In genomic region chr1:202213361-202214088, GRCh38 we compare ENCODE assay signal across 8 cellular contexts. TPM values are rescaled to one million over a fixed set of nuclear protein-coding genes. Genes with fewer than 3 reads are reported as not detected.
DNase-seq lines count a peak whose midpoint lies in the region; ATAC-seq, FAIRE-seq and TF ChIP-seq lines count a peak whose summit lies in the region.

No MANE protein-coding gene starts in this region.

- ATAC-seq in central memory CD8-positive, alpha-beta T cell (replicated peaks; ENCODE audit: extremely low read depth, poor library complexity, severe bottlenecking) = no peak

- H3K9me3 ChIP-seq in small intestine (ENCODE audit: control insufficient read depth, low read depth) = no peaks in the 10 kb centered on the region

- 10 to 23% (median 18%) methylated on average over 8 of the region's 8 CpGs for WGBS in small intestine, 3 donors

- H3K4me3 Mint-ChIP-seq in central memory CD8-positive, alpha-beta T cell = peak overlapping the region; percentile 76
- H3K4me3 Mint-ChIP-seq in nephron = peak overlapping the region; percentile 68 to 77 (median 72)

- H3K27ac Mint-ChIP-seq in central memory CD8-positive, alpha-beta T cell (ENCODE audit: low read depth) = peak overlapping the region; percentile 39
- no peak overlapping the region for H3K27ac Mint-ChIP-seq in nephron

- H3K9me3 Mint-ChIP-seq in central memory CD8-positive, alpha-beta T cell = no peaks in the 10 kb centered on the region
- H3K9me3 Mint-ChIP-seq in nephron = no peaks in the 10 kb centered on the region

- peaks cover 3 to 23% of the 10 kb centered on the region in 2 donors for H3K27me3 ChIP-seq in small intestine (ENCODE audit: control insufficient read depth in 2 of 2, insufficient read depth in 2 of 2, low read length in 2 of 2)

- peak; percentile 20 for DNase-seq in DMS153 treated with DMSO at 0.1 percent for 48 hours (lab: John Stamatoyannopoulos, UW; ENCODE audit: unreplicated experiment)
- peak; percentile 55 for DNase-seq in NCI-H1436 treated with DMSO at 0.1 percent for 48 hours (lab: John Stamatoyannopoulos, UW)
- DNase-seq in central memory CD8-positive, alpha-beta T cell (ENCODE audit: low spot score in 2 of 2) = no peak
- DNase-seq in small intestine = no peak
- DNase-seq in NCI-H2196 treated with DMSO at 0.1 percent for 48 hours (lab: John Stamatoyannopoulos, UW; ENCODE audit: unreplicated experiment) = no peak
- no peak for DNase-seq in effector CD4-positive, alpha-beta T cell
- DNase-seq in middle frontal gyrus (ENCODE audit: extremely low spot score, low spot score) = no peak

- no peak overlapping the region for H3K27ac ChIP-seq in small intestine (ENCODE audit: low read depth in 1 of 2, low read length in 1 of 2)

- H3K36me3 Mint-ChIP-seq in central memory CD8-positive, alpha-beta T cell (ENCODE audit: insufficient read depth) = peaks cover 3% of the 10 kb centered on the region
- no peaks in the 10 kb centered on the region for H3K36me3 Mint-ChIP-seq in nephron (ENCODE audit: low read depth)

- no peak for FAIRE-seq in small intestine (lab: Jason Lieb, UNC)

- H3K36me3 ChIP-seq in small intestine (ENCODE audit: control insufficient read depth in 2 of 2, insufficient read depth in 2 of 2, low read length in 2 of 2) = no peaks in the 10 kb centered on the region

- no peak overlapping the region for H3K4me3 ChIP-seq in small intestine (ENCODE audit: low read depth in 1 of 2, low read length in 2 of 2)

- H3K4me1 Mint-ChIP-seq in central memory CD8-positive, alpha-beta T cell = peaks cover 53% of the 10 kb centered on the region
- H3K4me1 Mint-ChIP-seq in nephron = peaks cover 13% of the 10 kb centered on the region

- H3K4me1 ChIP-seq in small intestine (ENCODE audit: control insufficient read depth in 2 of 2, insufficient read depth in 1 of 2, low read depth in 1 of 2, low read length in 1 of 2) = no peaks in the 10 kb centered on the region

- peak; percentile 23 to 35 (median 31) for TF ChIP-seq CTCF in nephron (IDR thresholded peaks at IDR 0.05; ENCODE audit: unreplicated experiment in 3 of 3)

- peaks cover 24% of the 10 kb centered on the region for H3K27me3 Mint-ChIP-seq in central memory CD8-positive, alpha-beta T cell
- H3K27me3 Mint-ChIP-seq in nephron (ENCODE audit: low read depth) = peaks cover 84% of the 10 kb centered on the region

RNA-seq across cellular contexts. Expression of gene LGR6, which starts 19.9 kb away (rescaled TPM):
- polyA plus RNA-seq in small intestine = 1 to 10 TPM in 1 of 3 donors, under 1 TPM in 1, not detected in 1; 0.27 to 1.0 TPM

RNA-seq across cellular contexts. Expression of gene PTPN7, which starts 53.1 kb away (rescaled TPM):
- polyA plus RNA-seq in small intestine = 1 to 10 TPM; 1.9 to 8.9 (median 2.5) TPM

Comparison
In these comparisons a context has a peak if more than half of its experiments do, and no peak if none do; other contexts are left out.
1. DNase-seq: peak in DMS153 treated with DMSO at 0.1 percent for 48 hours (single experiment) and NCI-H1436 treated with DMSO at 0.1 percent for 48 hours (single experiment); none in central memory CD8-positive, alpha-beta T cell (0 of 2), small intestine (single experiment), NCI-H2196 treated with DMSO at 0.1 percent for 48 hours (single experiment), effector CD4-positive, alpha-beta T cell (single experiment) and middle frontal gyrus (single experiment).